In genomic region chr18:48741866-48742265, GRCh38 we compare ENCODE assay signal across 18 cellular contexts.
"Had no signal": no experiment of that assay in that cellular context is flagged by ENCODE, and none has a peak within 500 bp of the region (broad histone marks: within the 10 kb centered on the region; RNA-seq: fewer than 3 reads in every experiment).

No MANE protein-coding gene starts in this region.

- H3K9me3 ChIP-seq: gastrocnemius medialis, spleen, transverse colon had no signal

- DNase-seq: activated CD4-positive, alpha-beta memory T cell treated with anti-CD3 and anti-CD28 coated beads, Interleukin-2, amount 10 ng/mL, durations not matched to agents 7 days and 5 days; activated CD4-positive, alpha-beta T cell treated with anti-CD3 and anti-CD28 coated beads, Interleukin-2, amount 10 ng/mL, durations not matched to agents 24 days and 14 days; activated CD8-positive, alpha-beta memory T cell treated with anti-CD3 and anti-CD28 coated beads, Interleukin-2, amount 10 ng/mL, durations not matched to agents 7 days and 5 days; activated gamma-delta T cell treated with Interleukin-2 at 50 U/mL for 16 hours; anterior cingulate cortex; central memory CD4-positive, alpha-beta T cell; dorsolateral prefrontal cortex; effector memory CD8-positive, alpha-beta T cell; hypothalamus; naive B cell; nucleus accumbens; spleen; stimulated activated CD4-positive, alpha-beta T cell treated with anti-CD3 and anti-CD28 coated beads, Interleukin-4, amount 100 ng/mL, for 1 hour; stimulated activated naive CD8-positive, alpha-beta T cell treated with anti-CD3 and anti-CD28 coated beads, Interleukin-15, Interleukin-2, amounts not matched to agents 100 U/mL and 50 U/mL, for 24 hours; substantia nigra; T-cell; transverse colon had no signal

- H3K27me3 ChIP-seq: dorsolateral prefrontal cortex, gastrocnemius medialis, spleen, transverse colon had no signal

- H3K4me3 ChIP-seq: dorsolateral prefrontal cortex, gastrocnemius medialis, spleen, transverse colon had no signal

- H3K27ac ChIP-seq: gastrocnemius medialis, transverse colon had no signal

- H3K36me3 ChIP-seq: gastrocnemius medialis, spleen, transverse colon had no signal
